Comparison of ENCODE assay signal across 8 cellular contexts in genomic region chr11:86245369-86246292, GRCh38. TPM values are rescaled to one million over a fixed set of nuclear protein-coding genes. Genes with fewer than 3 reads are reported as not detected.
DNase-seq lines count a peak whose midpoint lies in the region; ATAC-seq and TF ChIP-seq lines count a peak whose summit lies in the region.

No MANE protein-coding gene starts in this region.

- CTCF ChIA-PET in AG04450 (lab: Charles Lee) = interaction anchor here (1.7 kb wide), 1 partner anchor 204 kb away, joined by 6 read pairs; no protein-coding TSS in a partner anchor
- CTCF ChIA-PET in activated CD4-positive, alpha-beta memory T cell treated with anti-CD3 and anti-CD28 coated beads, Interleukin-2, amount 10 ng/mL, durations not matched to agents 7 days and 5 days (lab: Charles Lee) = interaction anchor here (0.8 to 2.0 kb wide), 7 partner anchors 41 to 390 kb away, joined by 3 to 9 read pairs (median 3); partner anchors contain the start of genes CCDC83 and PICALM

- POLR2A ChIA-PET in AG04450 (lab: Yijun Ruan, JAX) = interaction anchor here (0.7 to 1.4 kb wide), 10 partner anchors 8 to 391 kb away, joined by 3 to 12 read pairs (median 3); partner anchors contain the start of genes CCDC83 and PICALM
- POLR2A ChIA-PET in activated CD4-positive, alpha-beta memory T cell treated with anti-CD3 and anti-CD28 coated beads, Interleukin-2, amount 10 ng/mL, durations not matched to agents 7 days and 5 days (lab: Charles Lee) = interaction anchor here (0.6 to 6.1 kb wide), 26 partner anchors 11 to 617 kb away, joined by 3 to 51 read pairs (median 4); partner anchors contain the start of genes CREBZF, HIKESHI, PICALM and TMEM126A

- H4K20me1 ChIP-seq in Karpas-422 (ENCODE audit: insufficient read depth, low read depth, low read length) = peaks cover 12% of the 10 kb centered on the region; the same call in 1 of the 2 replicates

- peak overlapping the region; percentile 86 for H3K9ac ChIP-seq in Karpas-422 (ENCODE audit: low read length)

- H3K27ac Mint-ChIP-seq in activated CD4-positive, alpha-beta memory T cell treated with anti-CD3 and anti-CD28 coated beads, Interleukin-2, amount 10 ng/mL, durations not matched to agents 7 days and 5 days = no peak overlapping the region
- no peak overlapping the region for H3K27ac Mint-ChIP-seq in progenitor cell of endocrine pancreas

- H3K9me3 Mint-ChIP-seq in activated CD4-positive, alpha-beta memory T cell treated with anti-CD3 and anti-CD28 coated beads, Interleukin-2, amount 10 ng/mL, durations not matched to agents 7 days and 5 days = no peaks in the 10 kb centered on the region
- H3K9me3 Mint-ChIP-seq in progenitor cell of endocrine pancreas (ENCODE audit: low read depth) = no peaks in the 10 kb centered on the region

- no peak overlapping the region for H2AFZ ChIP-seq in Karpas-422 (ENCODE audit: low read length)

- H3K9me3 ChIP-seq in AG04450 (ENCODE audit: control insufficient read depth, insufficient read depth, low read length) (no peaks in the 10 kb centered on the region), Karpas-422 (ENCODE audit: low read length) (no peaks in the 10 kb centered on the region)

- TF ChIP-seq CTCF in AG04450 (IDR thresholded peaks at IDR 0.05; ENCODE audit: low read depth, low read length) (no peak), fibroblast of villous mesenchyme (IDR thresholded peaks at IDR 0.05; ENCODE audit: insufficient read depth, low read depth, low read length) (no peak), progenitor cell of endocrine pancreas (IDR thresholded peaks at IDR 0.05; ENCODE audit: unreplicated experiment) (no peak)

- H3K27me3 Mint-ChIP-seq in activated CD4-positive, alpha-beta memory T cell treated with anti-CD3 and anti-CD28 coated beads, Interleukin-2, amount 10 ng/mL, durations not matched to agents 7 days and 5 days = no peaks in the 10 kb centered on the region
- H3K27me3 Mint-ChIP-seq in progenitor cell of endocrine pancreas = no peaks in the 10 kb centered on the region

- ATAC-seq in GM19372 (IDR thresholded peaks at IDR 0.05; ENCODE audit: low read depth, unreplicated experiment) = peak; percentile 5

- no peaks in the 10 kb centered on the region for H3K9me2 ChIP-seq in Karpas-422 (replicated peaks; ENCODE audit: insufficient read depth, low read length)

- H3K4me3 ChIP-seq in AG04450 (ENCODE audit: low read depth, low read length) (peak overlapping the region; percentile 86), Karpas-422 (ENCODE audit: low read length) (peak overlapping the region; percentile 78), fibroblast of villous mesenchyme (ENCODE audit: low read depth, low read length) (peak overlapping the region; percentile 93)

- intact Hi-C loops in posterior cingulate gyrus (cut with DNase I) = loop anchor here (2.0 kb wide), 1 partner anchor 57 kb away; the partner anchor contains the start of gene HIKESHI

- H3K36me3 Mint-ChIP-seq in activated CD4-positive, alpha-beta memory T cell treated with anti-CD3 and anti-CD28 coated beads, Interleukin-2, amount 10 ng/mL, durations not matched to agents 7 days and 5 days (ENCODE audit: low read depth) = peaks cover 18% of the 10 kb centered on the region
- H3K36me3 Mint-ChIP-seq in progenitor cell of endocrine pancreas (ENCODE audit: insufficient read depth) = no peaks in the 10 kb centered on the region

- H3K27me3 ChIP-seq in AG04450 (ENCODE audit: control insufficient read depth, insufficient read depth, low read length) = no peaks in the 10 kb centered on the region
- no peaks in the 10 kb centered on the region for H3K27me3 ChIP-seq in Karpas-422 (ENCODE audit: low read length)

- H3K4me2 ChIP-seq in Karpas-422 (ENCODE audit: low read depth, low read length, poor library complexity, severe bottlenecking) = peak overlapping the region; percentile 86

- H3K4me3 Mint-ChIP-seq in activated CD4-positive, alpha-beta memory T cell treated with anti-CD3 and anti-CD28 coated beads, Interleukin-2, amount 10 ng/mL, durations not matched to agents 7 days and 5 days = no peak overlapping the region
- no peak overlapping the region for H3K4me3 Mint-ChIP-seq in progenitor cell of endocrine pancreas (ENCODE audit: low read depth)

- H3K27ac ChIP-seq in AG04450 (ENCODE audit: low read depth, low read length) (peak overlapping the region; percentile 40), Karpas-422 (ENCODE audit: low read length) (peak overlapping the region; percentile 90)

- peaks cover 26% of the 10 kb centered on the region; the same call in 1 of the 2 replicates for H3K36me3 ChIP-seq in Karpas-422 (ENCODE audit: insufficient read depth, low read length)

- H3K4me1 Mint-ChIP-seq in activated CD4-positive, alpha-beta memory T cell treated with anti-CD3 and anti-CD28 coated beads, Interleukin-2, amount 10 ng/mL, durations not matched to agents 7 days and 5 days = peaks cover 42% of the 10 kb centered on the region
- peaks cover 18% of the 10 kb centered on the region for H3K4me1 Mint-ChIP-seq in progenitor cell of endocrine pancreas (ENCODE audit: low read depth)

- no peak for DNase-seq in AG04450 (ENCODE audit: low read depth, low spot score)
- DNase-seq in Karpas-422 = peak; percentile 91
- DNase-seq in activated CD4-positive, alpha-beta memory T cell treated with anti-CD3 and anti-CD28 coated beads, Interleukin-2, amount 10 ng/mL, durations not matched to agents 7 days and 5 days = peak; percentile 39
- peak; percentile 42 for DNase-seq in fibroblast of villous mesenchyme (ENCODE audit: low read depth)
- DNase-seq in progenitor cell of endocrine pancreas (ENCODE audit: low spot score, unreplicated experiment) = peak; percentile 16
- no peak for DNase-seq in posterior cingulate gyrus
- DNase-seq in islet precursor cell = no peak

- H3K4me1 ChIP-seq in Karpas-422 (ENCODE audit: low read length) = peaks cover 69% of the 10 kb centered on the region

- peaks cover 56% of the 10 kb centered on the region for H3K79me2 ChIP-seq in Karpas-422 (ENCODE audit: low read length)

RNA-seq across cellular contexts. Expression of gene EED, which starts 1.1 kb away (rescaled TPM):
- polyA plus RNA-seq in AG04450 (2011; rRNA removed) = 11.9 and 17.5 TPM in 2 replicates
- polyA minus RNA-seq in AG04450 (2011; rRNA and poly(A)+ RNA removed) = 11.4 and 16.4 TPM in 2 replicates
- 100 and 137 TPM in 2 replicates for total RNA-seq in Karpas-422 (2014; rRNA removed; shearing (Covaris generic); ENCODE audit: low replicate concordance)
- 10 to 100 TPM; 63.9 to 66.9 TPM for total RNA-seq in activated CD4-positive, alpha-beta memory T cell treated with anti-CD3 and anti-CD28 coated beads, Interleukin-2, amount 10 ng/mL, durations not matched to agents 7 days and 5 days
- total RNA-seq in fibroblast of villous mesenchyme = 15.5 and 25.9 TPM in 2 replicates
- 33.5 and 34.6 TPM in 2 replicates for total RNA-seq in progenitor cell of endocrine pancreas

RNA-seq across cellular contexts. Expression of gene HIKESHI, which starts 56.4 kb away (rescaled TPM):
- 120 and 129 TPM in 2 replicates for polyA plus RNA-seq in AG04450 (2011; rRNA removed)
- 21.7 and 42.7 TPM in 2 replicates for polyA minus RNA-seq in AG04450 (2011; rRNA and poly(A)+ RNA removed)
- 73.4 and 172 TPM in 2 replicates for total RNA-seq in Karpas-422 (2014; rRNA removed; shearing (Covaris generic); ENCODE audit: low replicate concordance)
- total RNA-seq in activated CD4-positive, alpha-beta memory T cell treated with anti-CD3 and anti-CD28 coated beads, Interleukin-2, amount 10 ng/mL, durations not matched to agents 7 days and 5 days = 10 to 100 TPM; 40.6 to 44.5 TPM
- total RNA-seq in fibroblast of villous mesenchyme (74.4 and 101 TPM in 2 replicates), progenitor cell of endocrine pancreas (50.8 and 53.6 TPM in 2 replicates)

Comparison
In these comparisons a context has a peak if more than half of its experiments do, and no peak if none do; other contexts are left out.
1. DNase-seq: peak in Karpas-422 (single experiment), activated CD4-positive, alpha-beta memory T cell treated with anti-CD3 and anti-CD28 coated beads, Interleukin-2, amount 10 ng/mL, durations not matched to agents 7 days and 5 days (single experiment), fibroblast of villous mesenchyme (single experiment) and progenitor cell of endocrine pancreas (single experiment); none in AG04450 (single experiment), posterior cingulate gyrus (0 of 10) and islet precursor cell (single experiment).
2. Peak in every context shown above with its lines, with median percentiles within 50 percentile points of each other: H3K4me3 ChIP-seq.